9 cellular contexts compared by ENCODE assay signal in genomic region chr1:1540817-1541628, GRCh38. TPM values are rescaled to one million over a fixed set of nuclear protein-coding genes. Genes with fewer than 3 reads are reported as not detected.
DNase-seq lines count a peak whose midpoint lies in the region; ATAC-seq, FAIRE-seq and TF ChIP-seq lines count a peak whose summit lies in the region.
"Had no signal": no experiment of that assay in that cellular context is flagged by ENCODE, and none has a peak within 500 bp of the region (broad histone marks: within the 10 kb centered on the region; RNA-seq: fewer than 3 reads in every experiment).

No MANE protein-coding gene starts in this region.

- peaks cover 5% of the 10 kb centered on the region; the same call in 1 of the 2 replicates for H3K4me1 Mint-ChIP-seq in HFFc6 (ENCODE audit: low read depth)
- H3K4me1 Mint-ChIP-seq in stimulated activated naive B cell treated with anti-CD40 and anti-IgM and Interleukin-4, amounts not matched to agents 10 μg/mL and 1 μg/mL and 100 μg/mL, for 72 hours: peaks cover 3 to 10% of the 10 kb centered on the region in 2 donors

- peak; percentile 5 for ATAC-seq in left lobe of liver
- ATAC-seq in stimulated activated naive B cell treated with anti-CD40 and anti-IgM and Interleukin-4, amounts not matched to agents 10 μg/mL and 1 μg/mL and 100 μg/mL, for 72 hours (replicated peaks): no peak

- peak overlapping the region; percentile 90 for H3K27ac ChIP-seq in cingulate gyrus (ENCODE audit: low read depth, low read length)

- FAIRE-seq in urothelium cell line (lab: Jason Lieb, UNC): no peak
- FAIRE-seq in H54 (lab: Jason Lieb, UNC): no peak

- peak overlapping the region; percentile 53; the same call in 1 of the 2 replicates for H3K4me3 Mint-ChIP-seq in HFFc6
- peak overlapping the region; percentile 25 to 55 for H3K4me3 Mint-ChIP-seq in stimulated activated naive B cell treated with anti-CD40 and anti-IgM and Interleukin-4, amounts not matched to agents 10 μg/mL and 1 μg/mL and 100 μg/mL, for 72 hours

- no peak for TF ChIP-seq POLR2A in H54 (IDR thresholded peaks at IDR 0.05; ENCODE audit: low read depth, low read length)

- H3K9me3 Mint-ChIP-seq in HFFc6: no peaks in the 10 kb centered on the region
- no peaks in the 10 kb centered on the region for H3K9me3 Mint-ChIP-seq in stimulated activated naive B cell treated with anti-CD40 and anti-IgM and Interleukin-4, amounts not matched to agents 10 μg/mL and 1 μg/mL and 100 μg/mL, for 72 hours

- H3K36me3 Mint-ChIP-seq in HFFc6 (ENCODE audit: low read depth): peaks cover 11% of the 10 kb centered on the region; the same call in 1 of the 2 replicates
- H3K36me3 Mint-ChIP-seq in stimulated activated naive B cell treated with anti-CD40 and anti-IgM and Interleukin-4, amounts not matched to agents 10 μg/mL and 1 μg/mL and 100 μg/mL, for 72 hours: peaks cover 32 to 38% of the 10 kb centered on the region in 2 donors

- DNase-seq in HFFc6: no peak
- no peak for DNase-seq in left lobe of liver (ENCODE audit: low spot score)
- no peak for DNase-seq in stimulated activated naive B cell treated with anti-CD40 and anti-IgM and Interleukin-4, amounts not matched to agents 10 μg/mL and 1 μg/mL and 100 μg/mL, for 72 hours
- DNase-seq in urothelium cell line (ENCODE audit: low spot score): no peak
- no peak for DNase-seq in H54 (ENCODE audit: insufficient read length, low spot score)
- DNase-seq in GM19240 (ENCODE audit: insufficient read length, low spot score): no peak
- no peak for DNase-seq in NCI-H524 (lab: John Stamatoyannopoulos, UW)
- DNase-seq: NCI-H1105 had no signal

- no peak for TF ChIP-seq CTCF in HFFc6 (IDR thresholded peaks at IDR 0.05)

- H3K27me3 Mint-ChIP-seq in HFFc6 (ENCODE audit: insufficient read depth): peaks cover 13% of the 10 kb centered on the region; the same call in 1 of the 2 replicates
- H3K27me3 Mint-ChIP-seq in stimulated activated naive B cell treated with anti-CD40 and anti-IgM and Interleukin-4, amounts not matched to agents 10 μg/mL and 1 μg/mL and 100 μg/mL, for 72 hours: peaks cover 5 to 12% of the 10 kb centered on the region in 2 donors

- H3K27ac Mint-ChIP-seq in HFFc6: no peak overlapping the region; the same call in 1 of the 2 replicates
- no peak overlapping the region for H3K27ac Mint-ChIP-seq in stimulated activated naive B cell treated with anti-CD40 and anti-IgM and Interleukin-4, amounts not matched to agents 10 μg/mL and 1 μg/mL and 100 μg/mL, for 72 hours

RNA-seq across cellular contexts. Expression of gene TMEM240, which starts 0.6 kb away (rescaled TPM):
- 1 to 10 TPM; 2.8 to 5.1 (median 4.1) TPM for total RNA-seq in HFFc6 (2021; fragmentation: NEBNext Ultra II Directional; extraction: Animal tissue kit (Norgen Biotek cat#: 25700))
- 0.98 TPM for total RNA-seq in left lobe of liver

RNA-seq across cellular contexts. Expression of gene ATAD3A, which starts 29.1 kb away (rescaled TPM):
- 10 to 100 TPM; 48.7 to 61.5 (median 54.0) TPM for total RNA-seq in HFFc6 (2021; fragmentation: NEBNext Ultra II Directional; extraction: Animal tissue kit (Norgen Biotek cat#: 25700))
- 16.3 TPM for total RNA-seq in left lobe of liver

RNA-seq across cellular contexts. Expression of gene SSU72, which starts 33.6 kb away (rescaled TPM):
- total RNA-seq in HFFc6 (2021; fragmentation: NEBNext Ultra II Directional; extraction: Animal tissue kit (Norgen Biotek cat#: 25700)): 100 to 1,000 TPM; 132 to 156 (median 137) TPM
- total RNA-seq in left lobe of liver: 65.4 TPM

RNA-seq across cellular contexts. Expression of gene FNDC10, which starts 58.9 kb away (rescaled TPM):
- 1 to 10 TPM; 1.6 to 4.0 (median 2.0) TPM for total RNA-seq in HFFc6 (2021; fragmentation: NEBNext Ultra II Directional; extraction: Animal tissue kit (Norgen Biotek cat#: 25700))
- 0.58 TPM for total RNA-seq in left lobe of liver
